In the genomic region with DNA sequence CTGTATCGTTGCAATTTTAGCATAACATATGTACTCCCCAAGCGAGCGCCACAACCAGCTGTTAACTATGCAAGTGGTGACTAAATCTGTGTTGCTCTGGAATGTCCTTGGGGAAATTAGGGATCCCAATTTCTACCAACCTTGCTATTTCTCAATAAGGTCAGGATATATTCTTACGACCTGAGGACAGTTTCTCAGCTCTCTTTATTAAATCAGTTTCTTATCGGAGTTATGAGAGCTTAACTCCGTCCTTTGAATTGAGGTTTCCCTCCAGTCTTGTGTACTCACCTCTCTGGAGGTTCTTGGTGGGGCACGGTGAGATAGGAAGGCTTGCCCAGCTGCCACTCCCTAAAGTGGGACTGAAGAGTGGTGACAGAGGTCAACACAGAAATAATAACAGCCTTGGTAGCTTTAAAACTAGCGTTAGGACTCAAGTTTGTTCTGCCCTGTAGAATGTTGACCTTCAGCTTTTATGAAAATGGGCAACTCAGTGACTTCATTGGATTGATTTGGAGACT, we compare ENCODE assay signal across 8 cellular contexts. TPM values are rescaled to one million over a fixed set of nuclear protein-coding genes. Genes with fewer than 3 reads are reported as not detected.
A peak's percentile ranks its signal among the peaks of the same experiment; 100 is the strongest.
DNase-seq lines count a peak whose midpoint lies in the region; ATAC-seq and TF ChIP-seq lines count a peak whose summit lies in the region.

No MANE protein-coding gene starts in this region.

- peak overlapping the region; percentile 99 for H3K27ac ChIP-seq in SJSA1
- peak overlapping the region; percentile 90 to 98 (median 93) for H3K27ac ChIP-seq in gastrocnemius medialis

- H3K4me1 ChIP-seq in SJSA1 (replicated peaks) = peaks cover 23% of the 10 kb centered on the region
- H3K4me1 ChIP-seq in gastrocnemius medialis = peaks cover 21 to 27% of the 10 kb centered on the region in 2 donors

- H3K36me3 ChIP-seq in SJSA1 (peaks cover 65% of the 10 kb centered on the region), gastrocnemius medialis (peaks cover 3 to 54% of the 10 kb centered on the region in 2 donors)

- no peaks in the 10 kb centered on the region for H3K9me3 ChIP-seq in SJSA1 (replicated peaks)
- no peaks in the 10 kb centered on the region for H3K9me3 ChIP-seq in gastrocnemius medialis

- DNase-seq in HCEC 1CT (peak; percentile 37), SJSA1 (ENCODE audit: low read depth in 1 of 2, low spot score in 2 of 2) (peak in 1 of 2 experiments; percentile 24), fibroblast of pulmonary artery (ENCODE audit: low read depth) (no peak), gastrocnemius medialis (no peak), GM19240 (ENCODE audit: insufficient read length, low spot score) (no peak), NCI-H510A (lab: John Stamatoyannopoulos, UW) (no peak)

- peak overlapping the region; percentile 57 for H3K4me3 ChIP-seq in SJSA1
- H3K4me3 ChIP-seq in fibroblast of pulmonary artery (replicated peaks; ENCODE audit: low read depth, low read length) = peak overlapping the region; percentile 92
- H3K4me3 ChIP-seq in gastrocnemius medialis = peak overlapping the region; percentile 59 to 89 (median 70)

- H3K27me3 ChIP-seq in SJSA1 (replicated peaks) (no peaks in the 10 kb centered on the region), gastrocnemius medialis (no peaks in the 10 kb centered on the region)

- no peak for TF ChIP-seq CTCF in fibroblast of pulmonary artery (IDR thresholded peaks at IDR 0.05; ENCODE audit: low read length, missing control alignments)
- TF ChIP-seq CTCF in gastrocnemius medialis (IDR thresholded peaks at IDR 0.05 in 4 of 5, conservative IDR thresholded peaks at IDR 0.05 in 1 of 5) = no peak

- no peak for ATAC-seq in gastrocnemius medialis
- ATAC-seq in HG02981 (IDR thresholded peaks at IDR 0.05; ENCODE audit: unreplicated experiment) = no peak
- ATAC-seq in HG03565 (IDR thresholded peaks at IDR 0.05; ENCODE audit: unreplicated experiment) = no peak

- in situ Hi-C loops in gastrocnemius medialis (cut with MboI; ENCODE audit: low sequenced_read_pairs in 4 of 4) = loop anchor here in 1 of 4 donors (25.0 kb wide), 1 partner anchor 1569 kb away; the partner anchor contains the start of genes AGER, AGPAT1, GPSM3 and PBX2

- TF ChIP-seq POLR2A in gastrocnemius medialis (IDR thresholded peaks at IDR 0.05) = no peak

- intact Hi-C loops in gastrocnemius medialis (cut with DNase I; ENCODE audit: low total_unique reads) = loop anchor here (5.0 to 10.0 kb wide), 4 partner anchors 54 to 1206 kb away; partner anchors contain the start of genes DDX39B, DHX16, HSPA1B and PRRC2A

RNA-seq across cellular contexts. Expression of gene MRPS18B, which starts 0.7 kb away (rescaled TPM):
- total RNA-seq in SJSA1 (2014; rRNA removed; shearing (Covaris generic)) = 44.4 and 46.8 TPM in 2 replicates
- 100 to 1,000 TPM; 155 to 211 (median 167) TPM for total RNA-seq in gastrocnemius medialis

RNA-seq across cellular contexts. Expression of gene PPP1R10, which starts 1.3 kb away (rescaled TPM):
- total RNA-seq in SJSA1 (2014; rRNA removed; shearing (Covaris generic)) = 16.8 and 21.0 TPM in 2 replicates
- 10 to 100 TPM; 24.1 to 31.5 (median 27.0) TPM for total RNA-seq in gastrocnemius medialis

RNA-seq across cellular contexts. Expression of gene ATAT1, which starts 8.3 kb away (rescaled TPM):
- total RNA-seq in SJSA1 (2014; rRNA removed; shearing (Covaris generic)) = 0.66 and 3.4 TPM in 2 replicates
- total RNA-seq in gastrocnemius medialis = 1 to 10 TPM in 2 of 4 donors, under 1 TPM in 2; 0.73 to 7.8 (median 1.7) TPM

RNA-seq across cellular contexts. Expression of gene C6orf136, which starts 28.6 kb away (rescaled TPM):
- total RNA-seq in SJSA1 (2014; rRNA removed; shearing (Covaris generic)) = 4.9 and 15.8 TPM in 2 replicates
- total RNA-seq in gastrocnemius medialis = 10 to 100 TPM; 11.2 to 24.9 (median 19.8) TPM

RNA-seq across cellular contexts. Expression of gene ABCF1, which starts 47.1 kb away (rescaled TPM):
- 38.8 and 59.3 TPM in 2 replicates for total RNA-seq in SJSA1 (2014; rRNA removed; shearing (Covaris generic))
- 100 to 1,000 TPM in 3 of 4 donors, 10 to 100 TPM in 1; 55.8 to 122 (median 111) TPM for total RNA-seq in gastrocnemius medialis
